9 cellular contexts compared by ENCODE assay signal in the genomic region with DNA sequence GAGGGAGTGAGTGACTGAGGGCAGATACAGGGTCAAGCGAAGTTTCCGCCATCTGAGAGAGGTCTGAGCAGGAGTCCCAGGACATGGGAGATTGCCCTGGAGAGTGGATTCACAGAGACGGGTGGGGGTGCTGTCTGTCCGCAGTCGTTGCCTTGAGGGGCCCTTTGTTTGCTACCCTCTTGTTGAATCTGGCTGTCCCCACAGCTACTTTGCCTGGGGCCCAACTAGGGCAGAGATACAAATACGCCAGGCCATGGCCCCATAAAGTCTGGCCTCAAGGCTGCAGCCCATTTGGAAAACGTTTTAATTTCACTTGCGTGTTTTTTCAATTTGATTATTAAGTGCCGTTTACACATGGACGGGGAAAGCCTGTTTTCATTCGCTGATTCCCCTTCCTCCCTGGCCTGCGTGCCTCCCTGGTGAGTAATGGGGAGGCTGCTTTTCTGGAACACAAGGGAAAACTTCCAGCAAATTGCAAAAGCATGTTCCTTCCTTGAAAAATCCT.
A peak's percentile ranks its signal among the peaks of the same experiment; 100 is the strongest.
DNase-seq lines count a peak whose midpoint lies in the region; ATAC-seq and TF ChIP-seq lines count a peak whose summit lies in the region.
"Had no signal": no experiment of that assay in that cellular context is flagged by ENCODE, and none has a peak within 500 bp of the region (broad histone marks: within the 10 kb centered on the region; RNA-seq: fewer than 3 reads in every experiment).

No MANE protein-coding gene starts in this region.

- H3K4me2 ChIP-seq in fibroblast of lung (ENCODE audit: extremely low read depth, insufficient read depth, low read length): peak overlapping the region; percentile 30

- ATAC-seq in GM19328 (IDR thresholded peaks at IDR 0.05; ENCODE audit: unreplicated experiment): no peak

- no peaks in the 10 kb centered on the region for H3K9me3 Mint-ChIP-seq in neural crest cell

- peak overlapping the region; percentile 65 for H3K27ac Mint-ChIP-seq in neural crest cell (ENCODE audit: unreplicated experiment)

- H2AFZ ChIP-seq in fibroblast of lung (ENCODE audit: low read length): peak overlapping the region; percentile 66

- TF ChIP-seq CTCF in fibroblast of lung (conservative IDR thresholded peaks at IDR 0.05 in 1 of 2, IDR thresholded peaks at IDR 0.05 in 1 of 2; ENCODE audit: low read depth in 1 of 2, low read length in 2 of 2) (no peak), neural crest cell (conservative IDR thresholded peaks at IDR 0.05) (no peak), uterus (IDR thresholded peaks at IDR 0.05) (peak in 1 of 4 experiments; percentile 11)

- no peaks in the 10 kb centered on the region for H3K79me2 ChIP-seq in fibroblast of lung (ENCODE audit: control insufficient read depth, insufficient read depth, low read length)

- H3K4me1 Mint-ChIP-seq in neural crest cell: peaks cover 16% of the 10 kb centered on the region

- no peaks in the 10 kb centered on the region for H3K27me3 ChIP-seq in fibroblast of lung (ENCODE audit: control insufficient read depth, insufficient read depth, low read length)
- no peaks in the 10 kb centered on the region for H3K27me3 ChIP-seq in uterus

- no peak for TF ChIP-seq POLR2A in uterus (IDR thresholded peaks at IDR 0.05)

- H4K20me1 ChIP-seq in fibroblast of lung (ENCODE audit: control insufficient read depth, extremely low read depth, insufficient read depth, low read length): no peaks in the 10 kb centered on the region

- H3K27ac ChIP-seq in fibroblast of lung (ENCODE audit: insufficient read depth, low read length): peak overlapping the region; percentile 95
- H3K27ac ChIP-seq in uterus: peak overlapping the region; percentile 95 to 97

- H3K27me3 Mint-ChIP-seq in neural crest cell (ENCODE audit: low read depth): no peaks in the 10 kb centered on the region

- H3K4me3 ChIP-seq in fibroblast of lung (replicated peaks in 1 of 4; ENCODE audit: control extremely low read depth in 1 of 4, insufficient read depth in 1 of 4, low read depth in 3 of 4, low read length in 4 of 4) (no peak overlapping the region), uterus (no peak overlapping the region)

- H3K9ac ChIP-seq in fibroblast of lung (ENCODE audit: insufficient read depth, low read length): peak overlapping the region; percentile 33

- peak; percentile 33 for DNase-seq in RPMI7951 (ENCODE audit: low read depth)
- peak; percentile 92 to 98 for DNase-seq in fibroblast of lung (ENCODE audit: low read depth in 2 of 2)
- no peak for DNase-seq in neural crest cell (ENCODE audit: low read depth, low spot score)
- peak; percentile 79 to 89 for DNase-seq in uterus
- DNase-seq in AML-193 (lab: John Stamatoyannopoulos, UW): no peak
- DNase-seq in stimulated activated naive CD4-positive, alpha-beta T cell treated with Interleukin-2 at 50 U/mL for 16 hours (lab: John Stamatoyannopoulos, UW): no peak
- DNase-seq: activated T-cell treated with anti-CD3 and anti-CD28 coated beads for 4 hours, foreskin melanocyte had no signal

- H3K4me1 ChIP-seq in fibroblast of lung (ENCODE audit: control insufficient read depth, extremely low read depth, insufficient read depth, low read length): peaks cover 11% of the 10 kb centered on the region
- H3K4me1 ChIP-seq in uterus: peaks cover 17 to 19% of the 10 kb centered on the region in 2 donors

- intact Hi-C loops in uterus (cut with DNase I; ENCODE audit: low total_unique reads): no loop called here

- no peaks in the 10 kb centered on the region for H3K36me3 Mint-ChIP-seq in neural crest cell (ENCODE audit: low read depth)

- H3K36me3 ChIP-seq in fibroblast of lung (ENCODE audit: control insufficient read depth, insufficient read depth, low read length): no peaks in the 10 kb centered on the region
- no peaks in the 10 kb centered on the region for H3K36me3 ChIP-seq in uterus

- H3K9me3 ChIP-seq in fibroblast of lung (ENCODE audit: control insufficient read depth, insufficient read depth, low read depth, low read length) (no peaks in the 10 kb centered on the region), uterus (no peaks in the 10 kb centered on the region)

- no peak overlapping the region for H3K4me3 Mint-ChIP-seq in neural crest cell

Comparison
In these comparisons a context has a peak if more than half of its experiments do, and no peak if none do; other contexts are left out.
1. DNase-seq: peak in RPMI7951 (single experiment), fibroblast of lung (2 of 2) and uterus (2 of 2); none in neural crest cell (single experiment), AML-193 (0 of 2) and stimulated activated naive CD4-positive, alpha-beta T cell treated with Interleukin-2 at 50 U/mL for 16 hours (single experiment).